28 cellular contexts compared by ENCODE assay signal in the genomic region with DNA sequence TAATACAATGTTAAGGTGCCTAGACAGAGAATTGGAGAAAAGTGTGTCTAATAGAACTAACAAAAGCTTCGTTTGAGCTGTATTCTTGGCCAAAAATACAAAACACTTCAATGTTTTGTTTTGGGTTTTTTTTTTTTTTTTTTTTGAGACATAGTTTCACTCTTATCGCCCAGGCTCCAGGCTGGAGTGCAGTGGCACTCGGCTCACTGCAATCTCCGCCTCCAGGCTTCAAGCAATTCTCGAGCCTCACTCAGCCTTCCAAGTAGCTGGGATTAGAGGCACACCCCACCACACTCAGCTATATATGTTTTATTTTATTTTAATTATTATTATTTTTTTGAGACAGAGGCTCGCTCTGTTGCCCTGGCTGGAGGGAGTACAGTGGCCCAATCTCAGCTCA.
"Had no signal": no experiment of that assay in that cellular context is flagged by ENCODE, and none has a peak within 500 bp of the region (broad histone marks: within the 10 kb centered on the region; RNA-seq: fewer than 3 reads in every experiment).

No MANE protein-coding gene starts in this region.

- H3K4me3 ChIP-seq: heart right ventricle, lung, mucosa of descending colon, pancreas, prostate gland, sigmoid colon, upper lobe of left lung had no signal

- H3K27ac ChIP-seq: brain microvascular endothelial cell, foreskin keratinocyte, heart right ventricle, pancreas, prostate gland, sigmoid colon had no signal

- H3K36me3 ChIP-seq: prostate gland had no signal

- H3K4me3 Mint-ChIP-seq: activated CD4-positive, alpha-beta memory T cell treated with anti-CD3 and anti-CD28 coated beads for 36 hours; activated naive CD4-positive, alpha-beta T cell treated with anti-CD3 and anti-CD28 coated beads for 36 hours; activated naive CD8-positive, alpha-beta T cell treated with anti-CD3 and anti-CD28 coated beads, Interleukin-2, amount 10 ng/mL, durations not matched to agents 7 days and 5 days; activated T-cell treated with anti-CD3 and anti-CD28 coated beads, Interleukin-2, amount 50 U/mL, for 72 hours; effector memory CD8-positive, alpha-beta T cell; stimulated activated effector memory CD8-positive, alpha-beta T cell treated with anti-CD3 and anti-CD28 coated beads, Interleukin-12 subunit alpha, Interleukin-12 subunit beta, amount 100 ng/mL, for 72 hours; stimulated activated naive CD8-positive, alpha-beta T cell treated with anti-CD3 and anti-CD28 coated beads, Interleukin-15, Interleukin-2, amounts not matched to agents 100 ng/mL and 50 ng/mL, for 24 hours; T-helper 17 cell had no signal

- H3K27me3 Mint-ChIP-seq: activated CD4-positive, alpha-beta memory T cell treated with anti-CD3 and anti-CD28 coated beads for 36 hours; activated naive CD8-positive, alpha-beta T cell treated with anti-CD3 and anti-CD28 coated beads, Interleukin-2, amount 10 ng/mL, durations not matched to agents 7 days and 5 days; effector memory CD8-positive, alpha-beta T cell; stimulated activated naive CD8-positive, alpha-beta T cell treated with anti-CD3 and anti-CD28 coated beads, Interleukin-15, Interleukin-2, amounts not matched to agents 100 ng/mL and 50 ng/mL, for 24 hours; T-helper 17 cell had no signal

- ATAC-seq: activated T-cell treated with anti-CD3 and anti-CD28 coated beads, Interleukin-2, amount 50 U/mL, for 72 hours; effector memory CD8-positive, alpha-beta T cell; esophagus mucosa; foreskin keratinocyte; heart right ventricle; left lobe of liver; mucosa of descending colon; pancreas; SK-N-SH treated with all-trans-retinoic acid at 6 μM for 48 hours; stimulated activated effector memory CD8-positive, alpha-beta T cell treated with anti-CD3 and anti-CD28 coated beads, Interleukin-12 subunit alpha, Interleukin-12 subunit beta, amount 100 ng/mL, for 72 hours; T-helper 17 cell had no signal

- H3K27me3 ChIP-seq: brain microvascular endothelial cell, foreskin keratinocyte, heart right ventricle, pancreas, sigmoid colon, upper lobe of left lung had no signal

- H3K4me1 ChIP-seq: foreskin keratinocyte, pancreas, prostate gland had no signal

- H3K9me3 ChIP-seq: heart right ventricle, mucosa of descending colon, pancreas, prostate gland, sigmoid colon, upper lobe of left lung had no signal

- H3K9me3 Mint-ChIP-seq: activated CD4-positive, alpha-beta memory T cell treated with anti-CD3 and anti-CD28 coated beads for 36 hours; activated naive CD4-positive, alpha-beta T cell treated with anti-CD3 and anti-CD28 coated beads for 36 hours; activated naive CD8-positive, alpha-beta T cell treated with anti-CD3 and anti-CD28 coated beads, Interleukin-2, amount 10 ng/mL, durations not matched to agents 7 days and 5 days; activated T-cell treated with anti-CD3 and anti-CD28 coated beads, Interleukin-2, amount 50 U/mL, for 72 hours; effector memory CD8-positive, alpha-beta T cell; stimulated activated effector memory CD8-positive, alpha-beta T cell treated with anti-CD3 and anti-CD28 coated beads, Interleukin-12 subunit alpha, Interleukin-12 subunit beta, amount 100 ng/mL, for 72 hours; stimulated activated naive CD8-positive, alpha-beta T cell treated with anti-CD3 and anti-CD28 coated beads, Interleukin-15, Interleukin-2, amounts not matched to agents 100 ng/mL and 50 ng/mL, for 24 hours had no signal

- H3K27ac Mint-ChIP-seq: activated CD4-positive, alpha-beta memory T cell treated with anti-CD3 and anti-CD28 coated beads for 36 hours; activated naive CD4-positive, alpha-beta T cell treated with anti-CD3 and anti-CD28 coated beads for 36 hours; activated naive CD8-positive, alpha-beta T cell treated with anti-CD3 and anti-CD28 coated beads, Interleukin-2, amount 10 ng/mL, durations not matched to agents 7 days and 5 days; activated T-cell treated with anti-CD3 and anti-CD28 coated beads, Interleukin-2, amount 50 U/mL, for 72 hours had no signal

- DNase-seq: activated CD4-positive, alpha-beta memory T cell treated with anti-CD3 and anti-CD28 coated beads for 36 hours; activated CD4-positive, alpha-beta T cell treated with anti-CD3 and anti-CD28 coated beads for 4 hours; activated CD4-positive, CD25-positive, alpha-beta regulatory T cell; activated effector memory CD4-positive, alpha-beta T cell treated with Interleukin-2 at 50 U/mL for 16 hours; activated naive CD4-positive, alpha-beta T cell treated with anti-CD3 and anti-CD28 coated beads for 36 hours; activated naive CD8-positive, alpha-beta T cell treated with anti-CD3 and anti-CD28 coated beads, Interleukin-2, amount 10 ng/mL, durations not matched to agents 7 days and 5 days; activated T-cell treated with anti-CD3 and anti-CD28 coated beads, Interleukin-2, amount 50 U/mL, for 72 hours; amniotic stem cell; brain microvascular endothelial cell; cortex of kidney; effector memory CD8-positive, alpha-beta T cell; foreskin keratinocyte; heart right ventricle; mucosa of descending colon; pancreas; retina; sigmoid colon; small intestine; stimulated activated CD4-positive, alpha-beta T cell treated with anti-CD3 and anti-CD28 coated beads, Interleukin-4, amount 100 ng/mL, for 24 hours; T-helper 17 cell had no signal
